1 cellular context compared by ENCODE assay signal in the genomic region with DNA sequence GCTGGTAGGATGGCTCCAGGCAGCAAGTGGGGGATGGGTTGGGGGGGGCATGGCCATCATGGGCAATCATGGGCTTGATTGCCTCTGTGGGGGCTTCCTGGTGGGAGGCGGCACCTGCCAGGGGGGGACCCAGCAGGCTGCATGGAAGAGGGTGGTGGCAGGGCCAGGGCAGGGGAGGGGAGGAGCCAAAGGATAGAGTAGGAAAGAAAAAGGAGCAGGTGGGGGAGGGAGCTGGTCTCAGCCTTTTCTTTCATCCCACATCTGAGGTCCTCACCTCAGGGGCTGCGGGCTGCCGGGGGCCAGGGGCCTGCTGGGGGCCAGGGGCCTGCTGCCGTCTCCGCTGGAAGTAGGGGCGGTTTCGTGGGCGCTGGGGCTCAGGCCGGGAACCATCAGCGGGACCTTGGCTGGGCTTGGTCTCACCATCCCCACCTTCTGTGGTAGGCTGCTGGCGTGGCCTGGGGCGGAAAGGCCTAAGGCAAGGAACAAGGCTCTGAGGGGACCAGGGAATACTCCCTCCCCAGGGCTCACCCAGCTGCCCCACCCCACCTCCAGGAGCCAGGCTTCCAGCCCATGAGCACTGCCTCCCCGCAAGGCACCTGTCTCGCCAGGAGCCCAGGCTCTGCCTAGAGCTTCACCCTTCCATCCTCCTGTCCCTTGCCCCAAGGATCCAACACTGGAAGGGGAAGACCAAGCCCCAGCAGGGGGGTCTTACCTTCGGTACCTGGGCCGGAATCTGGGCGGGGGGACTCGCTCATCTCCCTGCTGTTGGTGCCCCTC.
TF ChIP-seq lines count a peak whose summit lies in the region.

No MANE protein-coding gene starts in this region.

TF ChIP-seq in GM23338, 12 proteins besides CTCF, POLR2A, EP300 and RAD21:
- TF ChIP-seq EZH2 (IDR thresholded peaks at IDR 0.05; ENCODE audit: low read depth, unreplicated experiment) (no peak), ZNF331 (CRISPR knock-in tag; IDR thresholded peaks at IDR 0.05; ENCODE audit: low read depth) (no peak), NANOG (IDR thresholded peaks at IDR 0.05; ENCODE audit: borderline replicate concordance) (no peak), POLR2AphosphoS5 (IDR thresholded peaks at IDR 0.05; ENCODE audit: low read depth) (peak; percentile 7; the same call in 1 of the 2 replicates), EZH2phosphoT487 (IDR thresholded peaks at IDR 0.05; ENCODE audit: unreplicated experiment) (no peak), STAT1 (IDR thresholded peaks at IDR 0.05; ENCODE audit: unreplicated experiment) (no peak)
- TF ChIP-seq, protein P1, sequence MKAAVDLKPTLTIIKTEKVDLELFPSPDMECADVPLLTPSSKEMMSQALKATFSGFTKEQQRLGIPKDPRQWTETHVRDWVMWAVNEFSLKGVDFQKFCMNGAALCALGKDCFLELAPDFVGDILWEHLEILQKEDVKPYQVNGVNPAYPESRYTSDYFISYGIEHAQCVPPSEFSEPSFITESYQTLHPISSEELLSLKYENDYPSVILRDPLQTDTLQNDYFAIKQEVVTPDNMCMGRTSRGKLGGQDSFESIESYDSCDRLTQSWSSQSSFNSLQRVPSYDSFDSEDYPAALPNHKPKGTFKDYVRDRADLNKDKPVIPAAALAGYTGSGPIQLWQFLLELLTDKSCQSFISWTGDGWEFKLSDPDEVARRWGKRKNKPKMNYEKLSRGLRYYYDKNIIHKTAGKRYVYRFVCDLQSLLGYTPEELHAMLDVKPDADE (IDR thresholded peaks at IDR 0.05) = no peak
- TF ChIP-seq, protein P2, sequence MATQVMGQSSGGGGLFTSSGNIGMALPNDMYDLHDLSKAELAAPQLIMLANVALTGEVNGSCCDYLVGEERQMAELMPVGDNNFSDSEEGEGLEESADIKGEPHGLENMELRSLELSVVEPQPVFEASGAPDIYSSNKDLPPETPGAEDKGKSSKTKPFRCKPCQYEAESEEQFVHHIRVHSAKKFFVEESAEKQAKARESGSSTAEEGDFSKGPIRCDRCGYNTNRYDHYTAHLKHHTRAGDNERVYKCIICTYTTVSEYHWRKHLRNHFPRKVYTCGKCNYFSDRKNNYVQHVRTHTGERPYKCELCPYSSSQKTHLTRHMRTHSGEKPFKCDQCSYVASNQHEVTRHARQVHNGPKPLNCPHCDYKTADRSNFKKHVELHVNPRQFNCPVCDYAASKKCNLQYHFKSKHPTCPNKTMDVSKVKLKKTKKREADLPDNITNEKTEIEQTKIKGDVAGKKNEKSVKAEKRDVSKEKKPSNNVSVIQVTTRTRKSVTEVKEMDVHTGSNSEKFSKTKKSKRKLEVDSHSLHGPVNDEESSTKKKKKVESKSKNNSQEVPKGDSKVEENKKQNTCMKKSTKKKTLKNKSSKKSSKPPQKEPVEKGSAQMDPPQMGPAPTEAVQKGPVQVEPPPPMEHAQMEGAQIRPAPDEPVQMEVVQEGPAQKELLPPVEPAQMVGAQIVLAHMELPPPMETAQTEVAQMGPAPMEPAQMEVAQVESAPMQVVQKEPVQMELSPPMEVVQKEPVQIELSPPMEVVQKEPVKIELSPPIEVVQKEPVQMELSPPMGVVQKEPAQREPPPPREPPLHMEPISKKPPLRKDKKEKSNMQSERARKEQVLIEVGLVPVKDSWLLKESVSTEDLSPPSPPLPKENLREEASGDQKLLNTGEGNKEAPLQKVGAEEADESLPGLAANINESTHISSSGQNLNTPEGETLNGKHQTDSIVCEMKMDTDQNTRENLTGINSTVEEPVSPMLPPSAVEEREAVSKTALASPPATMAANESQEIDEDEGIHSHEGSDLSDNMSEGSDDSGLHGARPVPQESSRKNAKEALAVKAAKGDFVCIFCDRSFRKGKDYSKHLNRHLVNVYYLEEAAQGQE (IDR thresholded peaks at IDR 0.05; ENCODE audit: unreplicated experiment) = no peak
